Comparison of ENCODE assay signal across 29 cellular contexts in genomic region chrX:19729761-19730160, GRCh38.
DNase-seq lines count a peak whose midpoint lies in the region; ATAC-seq and TF ChIP-seq lines count a peak whose summit lies in the region.
"Had no signal": no experiment of that assay in that cellular context is flagged by ENCODE, and none has a peak within 500 bp of the region (broad histone marks: within the 10 kb centered on the region; RNA-seq: fewer than 3 reads in every experiment).

No MANE protein-coding gene starts in this region.

- TF ChIP-seq CTCF in DND-41 (IDR thresholded peaks at IDR 0.05; ENCODE audit: borderline replicate concordance, extremely low read depth, low read length, poor library complexity, severe bottlenecking) (no peak), uterus (IDR thresholded peaks at IDR 0.05) (no peak)

- no peak for DNase-seq in activated CD4-positive, alpha-beta T cell treated with anti-CD3 and anti-CD28 coated beads for 36 hours
- DNase-seq in activated CD4-positive, alpha-beta T cell treated with anti-CD3 and anti-CD28 coated beads for 4 hours = no peak
- no peak for DNase-seq in DND-41
- no peak for DNase-seq in naive thymus-derived CD4-positive, alpha-beta T cell
- DNase-seq in iPS-NIHi11 (ENCODE audit: low spot score) = no peak
- DNase-seq in left lobe of liver (ENCODE audit: low spot score) = no peak
- DNase-seq in uterus = no peak
- DNase-seq: 8988T; activated CD4-positive, CD25-positive, alpha-beta regulatory T cell; activated T-cell treated with anti-CD3 and anti-CD28 coated beads, Interleukin-2, amount 50 U/mL, for 1 hour; amniotic stem cell; brain microvascular endothelial cell; esophagus squamous epithelium; foreskin keratinocyte; H9; heart left ventricle; NCI-H1930; NCI-H2171 treated with DMSO at 0.1 percent for 48 hours; NCI-H510A; occipital lobe; psoas muscle; sigmoid colon; stimulated activated CD4-positive, alpha-beta T cell treated with anti-CD3 and anti-CD28 coated beads, Interleukin-12 subunit alpha, Interleukin-12 subunit beta, amount 100 ng/mL, for 4 hours; stimulated activated CD4-positive, alpha-beta T cell treated with anti-CD3 and anti-CD28 coated beads, Interleukin-2, amount 100 ng/mL, for 48 hours; T-cell; upper lobe of right lung had no signal

- H3K27me3 Mint-ChIP-seq in activated CD4-positive, alpha-beta T cell treated with anti-CD3 and anti-CD28 coated beads for 36 hours = no peaks in the 10 kb centered on the region
- no peaks in the 10 kb centered on the region for H3K27me3 Mint-ChIP-seq in activated T-helper 17 cell treated with anti-CD3 and anti-CD28 coated beads, Interleukin-2, amount 50 U/mL, for 72 hours
- H3K27me3 Mint-ChIP-seq in naive thymus-derived CD4-positive, alpha-beta T cell = no peaks in the 10 kb centered on the region

- no peak for TF ChIP-seq POLR2A in uterus (IDR thresholded peaks at IDR 0.05)

- peaks cover 42% of the 10 kb centered on the region for H3K79me2 ChIP-seq in DND-41 (ENCODE audit: insufficient read depth, low read length)

- H3K27me3 ChIP-seq in DND-41 (ENCODE audit: insufficient read depth, low read length, poor library complexity) = no peaks in the 10 kb centered on the region
- no peaks in the 10 kb centered on the region for H3K27me3 ChIP-seq in naive thymus-derived CD4-positive, alpha-beta T cell (ENCODE audit: control insufficient read depth in 2 of 2, insufficient read depth in 2 of 2, low read length in 2 of 2)
- H3K27me3 ChIP-seq in uterus = no peaks in the 10 kb centered on the region
- H3K27me3 ChIP-seq: brain microvascular endothelial cell, esophagus squamous epithelium, foreskin keratinocyte, sigmoid colon, suprapubic skin, upper lobe of right lung had no signal

- no peak overlapping the region for H3K4me2 ChIP-seq in DND-41 (ENCODE audit: insufficient read depth, low read length)

- H3K4me3 ChIP-seq in DND-41 (ENCODE audit: low read depth in 1 of 2, low read length in 2 of 2) (no peak overlapping the region), uterus (no peak overlapping the region)
- H3K4me3 ChIP-seq in naive thymus-derived CD4-positive, alpha-beta T cell (ENCODE audit: low read length) = no peak overlapping the region
- H3K4me3 ChIP-seq: esophagus squamous epithelium, heart left ventricle, K562, psoas muscle, sigmoid colon, suprapubic skin, upper lobe of right lung had no signal

- H3K9me3 Mint-ChIP-seq in activated CD4-positive, alpha-beta T cell treated with anti-CD3 and anti-CD28 coated beads for 36 hours (ENCODE audit: low read depth) = no peaks in the 10 kb centered on the region
- H3K9me3 Mint-ChIP-seq in activated T-helper 17 cell treated with anti-CD3 and anti-CD28 coated beads, Interleukin-2, amount 50 U/mL, for 72 hours = no peaks in the 10 kb centered on the region
- no peaks in the 10 kb centered on the region for H3K9me3 Mint-ChIP-seq in naive thymus-derived CD4-positive, alpha-beta T cell
- H3K9me3 Mint-ChIP-seq: T-cell had no signal

- no peaks in the 10 kb centered on the region for H4K20me1 ChIP-seq in DND-41 (ENCODE audit: insufficient read depth, low read length)

- H3K4me1 ChIP-seq in DND-41 (ENCODE audit: insufficient read depth, low read length) (no peaks in the 10 kb centered on the region), uterus (no peaks in the 10 kb centered on the region)
- H3K4me1 ChIP-seq in naive thymus-derived CD4-positive, alpha-beta T cell (ENCODE audit: control insufficient read depth in 2 of 2, insufficient read depth in 2 of 2, low read length in 2 of 2) = peaks cover 33 to 41% of the 10 kb centered on the region in 2 donors
- H3K4me1 ChIP-seq: foreskin keratinocyte, psoas muscle, sigmoid colon, suprapubic skin, upper lobe of right lung had no signal

- H3K27ac ChIP-seq in DND-41 (ENCODE audit: low read length) = 0 out of 2 replicates have a peak overlapping the region, but pooled peaks have one; percentile 22
- H3K27ac ChIP-seq in naive thymus-derived CD4-positive, alpha-beta T cell (ENCODE audit: low read depth, low read length) = no peak overlapping the region
- no peak overlapping the region for H3K27ac ChIP-seq in uterus
- H3K27ac ChIP-seq: esophagus squamous epithelium, foreskin keratinocyte, heart left ventricle, psoas muscle, sigmoid colon, suprapubic skin, upper lobe of right lung had no signal

- H3K36me3 Mint-ChIP-seq in activated CD4-positive, alpha-beta T cell treated with anti-CD3 and anti-CD28 coated beads for 36 hours (ENCODE audit: low read depth) = peaks cover 9% of the 10 kb centered on the region
- peaks cover 5% of the 10 kb centered on the region for H3K36me3 Mint-ChIP-seq in activated T-helper 17 cell treated with anti-CD3 and anti-CD28 coated beads, Interleukin-2, amount 50 U/mL, for 72 hours (ENCODE audit: low read depth)
- H3K36me3 Mint-ChIP-seq in naive thymus-derived CD4-positive, alpha-beta T cell = peaks cover 0 to 5% (median 0%) of the 10 kb centered on the region in 5 donors

- H3K9ac ChIP-seq in DND-41 (ENCODE audit: low read depth, low read length) = no peak overlapping the region

- POLR2A ChIA-PET in activated CD4-positive, alpha-beta T cell treated with anti-CD3 and anti-CD28 coated beads for 36 hours (lab: Charles Lee) = no interaction called here
- POLR2A ChIA-PET in naive thymus-derived CD4-positive, alpha-beta T cell (lab: Charles Lee) = interaction anchor here (1.0 kb wide), 1 partner anchor 12 kb away, joined by 3 read pairs; no protein-coding TSS in a partner anchor

- H3K9me3 ChIP-seq in DND-41 (ENCODE audit: insufficient read depth, low read length, severe bottlenecking) (no peaks in the 10 kb centered on the region), uterus (no peaks in the 10 kb centered on the region)
- no peaks in the 10 kb centered on the region for H3K9me3 ChIP-seq in naive thymus-derived CD4-positive, alpha-beta T cell (ENCODE audit: control insufficient read depth in 2 of 3, low read length in 3 of 3)
- H3K9me3 ChIP-seq: esophagus squamous epithelium, heart left ventricle, psoas muscle, sigmoid colon, suprapubic skin, upper lobe of right lung had no signal

- no peak overlapping the region for H2AFZ ChIP-seq in DND-41 (ENCODE audit: low read depth, low read length)

- intact Hi-C loops in activated CD4-positive, alpha-beta T cell treated with anti-CD3 and anti-CD28 coated beads for 36 hours (cut with DNase I, micrococcal nuclease) = no loop called here
- intact Hi-C loops in naive thymus-derived CD4-positive, alpha-beta T cell (cut with micrococcal nuclease) = loop anchor here in 1 of 2 donors (5.0 kb wide), 1 partner anchor 137 kb away; no protein-coding TSS in a partner anchor
- intact Hi-C loops in uterus (cut with DNase I; ENCODE audit: low total_unique reads) = no loop called here

- H3K27ac Mint-ChIP-seq in activated CD4-positive, alpha-beta T cell treated with anti-CD3 and anti-CD28 coated beads for 36 hours = peak overlapping the region; percentile 38
- peak overlapping the region; percentile 11 for H3K27ac Mint-ChIP-seq in activated T-helper 17 cell treated with anti-CD3 and anti-CD28 coated beads, Interleukin-2, amount 50 U/mL, for 72 hours
- peak overlapping the region in 5 of 9 donors; percentile 8 to 74 (median 54) for H3K27ac Mint-ChIP-seq in naive thymus-derived CD4-positive, alpha-beta T cell

- H3K36me3 ChIP-seq in DND-41 (ENCODE audit: insufficient read depth, low read length) (peaks cover 3% of the 10 kb centered on the region; the same call in 1 of the 2 replicates), uterus (no peaks in the 10 kb centered on the region)
- no peaks in the 10 kb centered on the region for H3K36me3 ChIP-seq in naive thymus-derived CD4-positive, alpha-beta T cell (ENCODE audit: control insufficient read depth in 2 of 3, insufficient read depth in 3 of 3, low read length in 3 of 3)
- H3K36me3 ChIP-seq: brain microvascular endothelial cell, esophagus squamous epithelium, heart left ventricle, sigmoid colon, suprapubic skin, upper lobe of right lung had no signal

- CTCF ChIA-PET in activated CD4-positive, alpha-beta T cell treated with anti-CD3 and anti-CD28 coated beads for 36 hours (lab: Charles Lee) = interaction anchor here (0.9 to 1.2 kb wide), 2 partner anchors 9 to 19 kb away, joined by 3 read pairs; no protein-coding TSS in a partner anchor
- CTCF ChIA-PET in naive thymus-derived CD4-positive, alpha-beta T cell (lab: Charles Lee) = no interaction called here

- peaks cover 66% of the 10 kb centered on the region for H3K4me1 Mint-ChIP-seq in activated CD4-positive, alpha-beta T cell treated with anti-CD3 and anti-CD28 coated beads for 36 hours
- H3K4me1 Mint-ChIP-seq in activated T-helper 17 cell treated with anti-CD3 and anti-CD28 coated beads, Interleukin-2, amount 50 U/mL, for 72 hours = peaks cover 34% of the 10 kb centered on the region
- H3K4me1 Mint-ChIP-seq in naive thymus-derived CD4-positive, alpha-beta T cell = peaks cover 15 to 87% (median 74%) of the 10 kb centered on the region in 7 donors

- no peak for ATAC-seq in activated CD4-positive, alpha-beta T cell treated with anti-CD3 and anti-CD28 coated beads for 36 hours
- ATAC-seq in DND-41 (ENCODE audit: insufficient read depth, low read depth) = no peak
- ATAC-seq in activated T-helper 17 cell treated with anti-CD3 and anti-CD28 coated beads, Interleukin-2, amount 50 U/mL, for 72 hours (replicated peaks) = peak; percentile 40
- ATAC-seq in naive thymus-derived CD4-positive, alpha-beta T cell = no peak
- no peak for ATAC-seq in left lobe of liver
- ATAC-seq: foreskin keratinocyte, heart left ventricle, K562, psoas muscle, upper lobe of right lung had no signal

- no peak overlapping the region for H3K4me3 Mint-ChIP-seq in activated CD4-positive, alpha-beta T cell treated with anti-CD3 and anti-CD28 coated beads for 36 hours
- peak overlapping the region; percentile 56 for H3K4me3 Mint-ChIP-seq in activated T-helper 17 cell treated with anti-CD3 and anti-CD28 coated beads, Interleukin-2, amount 50 U/mL, for 72 hours
- peak overlapping the region in 5 of 10 donors; percentile 40 to 61 (median 53) for H3K4me3 Mint-ChIP-seq in naive thymus-derived CD4-positive, alpha-beta T cell
- H3K4me3 Mint-ChIP-seq: H9 had no signal
